Comparison of ENCODE assay signal across 9 cellular contexts in genomic region chr1:65431111-65431705, GRCh38. TPM values are rescaled to one million over a fixed set of nuclear protein-coding genes. Genes with fewer than 3 reads are reported as not detected.
DNase-seq lines count a peak whose midpoint lies in the region; ATAC-seq, FAIRE-seq and TF ChIP-seq lines count a peak whose summit lies in the region.
"Had no signal": no experiment of that assay in that cellular context is flagged by ENCODE, and none has a peak within 500 bp of the region (broad histone marks: within the 10 kb centered on the region; RNA-seq: fewer than 3 reads in every experiment).

No MANE protein-coding gene starts in this region.

- ATAC-seq in GM21576 (IDR thresholded peaks at IDR 0.05; ENCODE audit: unreplicated experiment): peak; percentile 68
- peak; percentile 73 for ATAC-seq in GM12878
- peak in 1 of 2 donors; percentile 62 for ATAC-seq in lower lobe of right lung
- no peak for ATAC-seq in stimulated activated naive CD8-positive, alpha-beta T cell treated with anti-CD3 and anti-CD28 coated beads, Interleukin-15, amount 100 ng/mL, for 72 hours
- no peak for ATAC-seq in HG03378 (IDR thresholded peaks at IDR 0.05; ENCODE audit: unreplicated experiment)

- peaks cover 5% of the 10 kb centered on the region for H3K4me1 Mint-ChIP-seq in stimulated activated naive CD8-positive, alpha-beta T cell treated with anti-CD3 and anti-CD28 coated beads, Interleukin-15, amount 100 ng/mL, for 72 hours

- RAD21 ChIA-PET in GM12878 (lab: Charles Lee; ENCODE audit: unreplicated experiment): interaction anchor here (1.3 to 2.1 kb wide), 3 partner anchors 11 to 256 kb away, joined by 4 to 6 read pairs (median 4); partner anchors contain the start of genes LEPR and LEPROT

- H3K79me2 ChIP-seq in GM12878 (ENCODE audit: control insufficient read depth, insufficient read depth, low read length): no peaks in the 10 kb centered on the region

- POLR2A ChIA-PET in GM12878 (lab: Charles Lee): no interaction called here

- no peaks in the 10 kb centered on the region for H3K27me3 Mint-ChIP-seq in stimulated activated naive CD8-positive, alpha-beta T cell treated with anti-CD3 and anti-CD28 coated beads, Interleukin-15, amount 100 ng/mL, for 72 hours

- no peak overlapping the region for H3K27ac ChIP-seq in GM12878 (ENCODE audit: control insufficient read depth, insufficient read depth)
- H3K27ac ChIP-seq in lower lobe of right lung: peak overlapping the region; percentile 62

- no peak overlapping the region for H2AFZ ChIP-seq in GM12878 (ENCODE audit: control insufficient read depth, low read depth, low read length)

- no peaks in the 10 kb centered on the region for H3K9me3 Mint-ChIP-seq in stimulated activated naive CD8-positive, alpha-beta T cell treated with anti-CD3 and anti-CD28 coated beads, Interleukin-15, amount 100 ng/mL, for 72 hours

- WGBS in GM12878 (ENCODE audit: insufficient coverage, insufficient replicate concordance, low lambda C conversion rate, missing lambda C conversion rate): 56% methylated on average over 1 of the region's 1 CpG

- no peak overlapping the region for H3K9ac ChIP-seq in GM12878 (ENCODE audit: control insufficient read depth, insufficient read depth, low read length)

- H3K4me3 Mint-ChIP-seq in stimulated activated naive CD8-positive, alpha-beta T cell treated with anti-CD3 and anti-CD28 coated beads, Interleukin-15, amount 100 ng/mL, for 72 hours: no peak overlapping the region

- in situ Hi-C loops in GM12878 (cut with MboI): no loop called here

- H3K4me1 ChIP-seq in GM12878 (ENCODE audit: control insufficient read depth, insufficient read depth, low read length) (no peaks in the 10 kb centered on the region), lower lobe of right lung (peaks cover 14% of the 10 kb centered on the region)

- no peaks in the 10 kb centered on the region for H4K20me1 ChIP-seq in GM12878 (ENCODE audit: control insufficient read depth, insufficient read depth)

- H3K27me3 ChIP-seq in GM12878 (replicated peaks in 1 of 2; ENCODE audit: control insufficient read depth in 2 of 2, insufficient read depth in 2 of 2, low read length in 1 of 2) (no peaks in the 10 kb centered on the region), lower lobe of right lung (ENCODE audit: low read depth) (no peaks in the 10 kb centered on the region)

- TF ChIP-seq RAD21 in GM12878 (IDR thresholded peaks at IDR 0.05; ENCODE audit: insufficient read depth, low read depth, low read length): peak; percentile 52

- SMC1A ChIA-PET in GM12878 (lab: Charles Lee; ENCODE audit: uncharacterized antibody, unreplicated experiment): interaction anchor here (0.6 to 2.4 kb wide), 7 partner anchors 8 to 257 kb away, joined by 3 to 13 read pairs (median 3); no protein-coding TSS in a partner anchor

- H3K9me3 ChIP-seq in GM12878 (replicated peaks; ENCODE audit: control insufficient read depth, insufficient read depth, low read length): no peaks in the 10 kb centered on the region
- no peaks in the 10 kb centered on the region for H3K9me3 ChIP-seq in lower lobe of right lung

- no peak overlapping the region for H3K4me2 ChIP-seq in GM12878 (ENCODE audit: control insufficient read depth, insufficient read depth)

- FAIRE-seq in GM12878 (lab: Jason Lieb, UNC): peak; percentile 13

- peak; percentile 51 to 59 (median 53) for TF ChIP-seq CTCF in GM12878 (IDR thresholded peaks at IDR 0.05 in 2 of 3, conservative IDR thresholded peaks at IDR 0.05 in 1 of 3; ENCODE audit: control insufficient read depth in 2 of 3, extremely low read depth in 1 of 3, insufficient read depth in 1 of 3, low read depth in 3 of 3, low read length in 3 of 3)
- TF ChIP-seq CTCF in lower lobe of right lung (IDR thresholded peaks at IDR 0.05): peak; percentile 66

- peaks cover under 1 to 18% of the 10 kb centered on the region in 2 experiments; a peak in 3 of 4 replicates for H3K36me3 ChIP-seq in GM12878 (ENCODE audit: control insufficient read depth in 2 of 2, insufficient read depth in 2 of 2, low read length in 1 of 2)
- peaks cover 72% of the 10 kb centered on the region for H3K36me3 ChIP-seq in lower lobe of right lung

- TF ChIP-seq EP300 in GM12878 (IDR thresholded peaks at IDR 0.05; ENCODE audit: borderline replicate concordance in 1 of 2, control insufficient read depth in 1 of 2, low read depth in 2 of 2, low read length in 2 of 2): no peak

- H3K4me3 ChIP-seq in GM12878 (no peak overlapping the region), lower lobe of right lung (no peak overlapping the region)
- H3K4me3 ChIP-seq: lung had no signal

- CTCF ChIA-PET in GM12878 (lab: Yijun Ruan, JAX): interaction anchor here (0.7 to 4.8 kb wide), 16 partner anchors 8 to 1015 kb away, joined by 3 to 41 read pairs (median 5); partner anchors contain the start of genes LEPR and LEPROT

- no peak for TF ChIP-seq POLR2A in GM12878 (IDR thresholded peaks at IDR 0.05; ENCODE audit: low read depth, low read length)

- DNase-seq in DMS 273 treated with DMSO at 0.1 percent for 48 hours (lab: John Stamatoyannopoulos, UW) (peak; percentile 18), NCI-H2081 treated with DMSO at 0.1 percent for 48 hours (lab: John Stamatoyannopoulos, UW) (peak; percentile 6), GM12878 (ENCODE audit: low read depth, low spot score) (no peak), lower lobe of right lung (no peak), NCI-H187 treated with DMSO at 0.1 percent for 48 hours (lab: John Stamatoyannopoulos, UW) (no peak)
- no peak for DNase-seq in stimulated activated naive CD8-positive, alpha-beta T cell treated with anti-CD3 and anti-CD28 coated beads, Interleukin-15, amount 100 ng/mL, for 72 hours

- H3K27ac Mint-ChIP-seq in stimulated activated naive CD8-positive, alpha-beta T cell treated with anti-CD3 and anti-CD28 coated beads, Interleukin-15, amount 100 ng/mL, for 72 hours: no peak overlapping the region

- intact Hi-C loops in GM12878 (cut with micrococcal nuclease; ENCODE audit: unreplicated experiment) (loop anchor here (1.0 to 10.0 kb wide), 2 partner anchors 196 to 256 kb away; no protein-coding TSS in a partner anchor), lower lobe of right lung (cut with DNase I) (no loop called here)

- BruUV-seq in GM12878 (replicated peaks; lab: Mats Ljungman, UMichigan): no TSS peak

RNA-seq across cellular contexts. Expression of gene LEPR, which starts 10.7 kb away (rescaled TPM):
- 11.7 and 12.5 TPM in 2 replicates for total RNA-seq in GM12878 (2013; cell fraction: nucleolus; rRNA removed)
- total RNA-seq in GM12878 (2014; rRNA removed) (1.2 and 1.7 TPM in 2 replicates), GM12878 (2014; rRNA removed; fragmentation: Illumina TruSeq; extraction: Trizol) (1.6 TPM in 2 replicates), GM12878 (2021) (1.2 TPM in 2 replicates), lower lobe of right lung (27.7 TPM)
- 0.83 TPM for polyA plus RNA-seq in GM12878 (2011; ENCODE audit: low read depth)
- polyA plus RNA-seq in GM12878 (2011; rRNA removed) (3.7 and 7.0 TPM in 2 replicates), GM12878 (2014; fragmentation: Illumina TruSeq; extraction: Trizol) (1.1 and 3.4 TPM in 2 replicates), GM12878 (2014; fragmentation: Nextera tagmentation; extraction: Ambion mirVana) (under 1 TPM; 0.63 to 0.64 TPM), GM12878 (2014; rRNA removed) (0.49 and 0.62 TPM in 2 replicates), GM12878 (2016; fragmentation: Nextera tagmentation; extraction: Ambion mirVana) (1 to 10 TPM; 1.3 to 1.6 TPM)
- polyA plus RNA-seq in GM12878 (2011; cell fraction: cytosol; rRNA removed): 1.3 and 1.9 TPM in 2 replicates
- polyA plus RNA-seq in GM12878 (2011; cell fraction: nucleus; rRNA removed): 3.1 and 3.9 TPM in 2 replicates
- 1.1 and 1.7 TPM in 2 replicates for polyA plus RNA-seq in GM12878 (2012)
- 5.0 and 9.2 TPM in 2 replicates for polyA minus RNA-seq in GM12878 (2011; rRNA and poly(A)+ RNA removed)
- 1.9 and 2.1 TPM in 2 replicates for polyA minus RNA-seq in GM12878 (2011; cell fraction: cytosol; rRNA and poly(A)+ RNA removed)
- polyA minus RNA-seq in GM12878 (2011; cell fraction: nucleus; rRNA and poly(A)+ RNA removed): 2.5 and 3.0 TPM in 2 replicates

RNA-seq across cellular contexts. Expression of gene LEPROT, which starts 10.7 kb away (rescaled TPM):
- total RNA-seq in GM12878 (2013; cell fraction: nucleolus; rRNA removed): 106 and 113 TPM in 2 replicates
- total RNA-seq in GM12878 (2014; rRNA removed) (16.2 and 20.2 TPM in 2 replicates), GM12878 (2014; rRNA removed; fragmentation: Illumina TruSeq; extraction: Trizol) (16.6 and 17.3 TPM in 2 replicates), GM12878 (2021) (14.9 and 16.4 TPM in 2 replicates), lower lobe of right lung (96.6 TPM)
- polyA plus RNA-seq in GM12878 (2011; ENCODE audit: low read depth): 14.5 TPM
- polyA plus RNA-seq in GM12878 (2011; rRNA removed) (38.1 and 50.8 TPM in 2 replicates), GM12878 (2014; fragmentation: Illumina TruSeq; extraction: Trizol) (17.5 and 20.1 TPM in 2 replicates), GM12878 (2014; fragmentation: Nextera tagmentation; extraction: Ambion mirVana) (10 to 100 TPM; 15.1 to 15.6 TPM), GM12878 (2014; rRNA removed) (13.6 and 18.8 TPM in 2 replicates), GM12878 (2016; fragmentation: Nextera tagmentation; extraction: Ambion mirVana) (10 to 100 TPM; 22.8 to 26.9 TPM)
- 19.6 and 25.5 TPM in 2 replicates for polyA plus RNA-seq in GM12878 (2011; cell fraction: cytosol; rRNA removed)
- polyA plus RNA-seq in GM12878 (2011; cell fraction: nucleus; rRNA removed): 23.5 and 25.9 TPM in 2 replicates
- polyA plus RNA-seq in GM12878 (2012): 18.2 and 21.3 TPM in 2 replicates
- 27.8 and 30.1 TPM in 2 replicates for polyA minus RNA-seq in GM12878 (2011; rRNA and poly(A)+ RNA removed)
- polyA minus RNA-seq in GM12878 (2011; cell fraction: cytosol; rRNA and poly(A)+ RNA removed): 4.1 and 8.0 TPM in 2 replicates
- polyA minus RNA-seq in GM12878 (2011; cell fraction: nucleus; rRNA and poly(A)+ RNA removed): 41.6 and 77.8 TPM in 2 replicates

Comparison
In these comparisons a context has a peak if more than half of its experiments do, and no peak if none do; other contexts are left out.
1. DNase-seq: peak in DMS 273 treated with DMSO at 0.1 percent for 48 hours (single experiment) and NCI-H2081 treated with DMSO at 0.1 percent for 48 hours (single experiment); none in GM12878 (single experiment), lower lobe of right lung (single experiment), stimulated activated naive CD8-positive, alpha-beta T cell treated with anti-CD3 and anti-CD28 coated beads, Interleukin-15, amount 100 ng/mL, for 72 hours (0 of 2) and NCI-H187 treated with DMSO at 0.1 percent for 48 hours (single experiment).
2. ATAC-seq: peak in GM21576 (single experiment) and GM12878 (single experiment); none in stimulated activated naive CD8-positive, alpha-beta T cell treated with anti-CD3 and anti-CD28 coated beads, Interleukin-15, amount 100 ng/mL, for 72 hours (single experiment) and HG03378 (single experiment).